ENCODE assay signal across 35 cellular contexts in the genomic region with DNA sequence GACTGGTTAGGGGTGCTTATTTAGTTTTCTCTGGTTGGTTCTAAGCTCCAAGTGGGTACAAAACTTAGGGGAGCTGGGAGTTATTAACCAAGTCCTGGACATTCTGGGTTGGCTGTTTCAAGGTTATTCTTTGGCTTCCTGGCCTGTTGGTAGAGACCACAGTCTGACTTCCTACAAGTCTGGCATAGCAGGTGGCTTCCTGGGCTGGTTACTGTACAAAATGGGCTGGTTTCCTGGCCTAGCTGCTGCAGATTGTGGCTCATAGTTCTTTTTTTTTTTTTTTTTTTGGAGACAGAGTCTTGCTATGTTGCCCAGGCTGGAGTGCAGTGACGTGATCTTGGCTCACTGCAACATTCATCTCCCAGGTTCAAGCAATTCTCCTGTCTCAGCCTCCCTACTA. TPM values are rescaled to one million over a fixed set of nuclear protein-coding genes. Genes with fewer than 3 reads are reported as not detected.
"Had no signal": no experiment of that assay in that cellular context is flagged by ENCODE, and none has a peak within 500 bp of the region (broad histone marks: within the 10 kb centered on the region; RNA-seq: fewer than 3 reads in every experiment).

No MANE protein-coding gene starts in this region.

- H3K9me3 ChIP-seq: adrenal gland, gastrocnemius medialis had no signal

- H3K36me3 ChIP-seq: adrenal gland, esophagus muscularis mucosa, gastrocnemius medialis, heart left ventricle, WERI-Rb-1 had no signal

- H3K36me3 Mint-ChIP-seq: activated naive CD4-positive, alpha-beta T cell treated with anti-CD3 and anti-CD28 coated beads, Interleukin-2, amount 10 ng/mL, durations not matched to agents 7 days and 5 days; activated naive CD4-positive, alpha-beta T cell treated with anti-CD3 and anti-CD28 coated beads, Interleukin-2, amount 50 U/mL, for 72 hours had no signal

- DNase-seq: activated B cell treated with CpG ODN at 0.5 μM for 24 hours; activated CD4-positive, alpha-beta T cell treated with anti-CD3 and anti-CD28 coated beads for 48 hours; activated CD4-positive, alpha-beta T cell treated with anti-CD3 and anti-CD28 coated beads, Interleukin-2, amount 50 U/mL, for 1 hour; activated CD4-positive, alpha-beta T cell treated with anti-CD3 and anti-CD28 coated beads, Interleukin-2, amount 50 U/mL, for 48 hours; activated CD8-positive, alpha-beta memory T cell treated with anti-CD3 and anti-CD28 coated beads, Interleukin-2, amount 50 U/mL, for 48 hours; activated gamma-delta T cell; activated naive CD4-positive, alpha-beta T cell; activated naive CD4-positive, alpha-beta T cell treated with anti-CD3 and anti-CD28 coated beads, Interleukin-2, amount 10 ng/mL, durations not matched to agents 7 days and 5 days; activated naive CD8-positive, alpha-beta T cell treated with anti-CD3 and anti-CD28 coated beads, Interleukin-2, amount 50 U/mL, for 24 hours; activated T-cell treated with anti-CD3 and anti-CD28 coated beads for 4 hours; activated T-cell treated with anti-CD3 and anti-CD28 coated beads, Interleukin-2, amount 50 U/mL, for 24 hours; activated T-cell treated with anti-CD3 and anti-CD28 coated beads, Interleukin-2, amount 50 U/mL, for 72 hours; adrenal gland; amygdala; aorta; body of pancreas; caudate nucleus; cortex of kidney; dermis blood vessel endothelial cell; effector CD4-positive, alpha-beta T cell; effector memory CD8-positive, alpha-beta T cell; erythroblast; foreskin keratinocyte; gastrocnemius medialis; glutamatergic neuron; heart left ventricle; hypothalamus; T1000; WERI-Rb-1 had no signal

- H3K4me1 Mint-ChIP-seq: activated B cell treated with CpG ODN at 0.5 μM for 24 hours; activated naive CD4-positive, alpha-beta T cell treated with anti-CD3 and anti-CD28 coated beads, Interleukin-2, amount 10 ng/mL, durations not matched to agents 7 days and 5 days; activated naive CD8-positive, alpha-beta T cell treated with anti-CD3 and anti-CD28 coated beads, Interleukin-2, amount 50 U/mL, for 24 hours had no signal

- H3K9me3 Mint-ChIP-seq: activated T-cell treated with anti-CD3 and anti-CD28 coated beads, Interleukin-2, amount 50 U/mL, for 72 hours; effector memory CD8-positive, alpha-beta T cell had no signal

- H3K4me1 ChIP-seq: adrenal gland, body of pancreas, foreskin keratinocyte, gastrocnemius medialis, heart left ventricle had no signal

- ATAC-seq: activated CD4-positive, CD25-positive, alpha-beta regulatory T cell treated with anti-CD3 and anti-CD28 coated beads, Interleukin-2, amount 50 U/mL, for 24 hours; activated naive CD4-positive, alpha-beta T cell treated with anti-CD3 and anti-CD28 coated beads, Interleukin-2, amount 50 U/mL, for 72 hours; activated naive CD8-positive, alpha-beta T cell treated with anti-CD3 and anti-CD28 coated beads, Interleukin-2, amount 50 U/mL, for 24 hours; activated T-cell treated with anti-CD3 and anti-CD28 coated beads, Interleukin-2, amount 50 U/mL, for 72 hours; body of pancreas; effector memory CD8-positive, alpha-beta T cell; foreskin keratinocyte; gastrocnemius medialis; heart left ventricle had no signal

- H3K27me3 ChIP-seq: adrenal gland, body of pancreas, heart left ventricle had no signal

- FAIRE-seq: colon had no signal

- H3K27ac Mint-ChIP-seq: activated B cell treated with CpG ODN at 0.5 μM for 24 hours; activated naive CD4-positive, alpha-beta T cell treated with anti-CD3 and anti-CD28 coated beads, Interleukin-2, amount 10 ng/mL, durations not matched to agents 7 days and 5 days; activated naive CD4-positive, alpha-beta T cell treated with anti-CD3 and anti-CD28 coated beads, Interleukin-2, amount 50 U/mL, for 72 hours; activated naive CD8-positive, alpha-beta T cell treated with anti-CD3 and anti-CD28 coated beads, Interleukin-2, amount 50 U/mL, for 24 hours; activated T-cell treated with anti-CD3 and anti-CD28 coated beads, Interleukin-2, amount 50 U/mL, for 24 hours; activated T-cell treated with anti-CD3 and anti-CD28 coated beads, Interleukin-2, amount 50 U/mL, for 72 hours; effector memory CD8-positive, alpha-beta T cell; T-helper 2 cell treated with Interferon-gamma antibody and Interleukin-4, amounts not matched to agents 5 μg/mL and 100 μg/mL, for 36 hours had no signal

- H3K4me3 Mint-ChIP-seq: activated B cell treated with CpG ODN at 0.5 μM for 24 hours; activated naive CD4-positive, alpha-beta T cell treated with anti-CD3 and anti-CD28 coated beads, Interleukin-2, amount 10 ng/mL, durations not matched to agents 7 days and 5 days; activated naive CD8-positive, alpha-beta T cell treated with anti-CD3 and anti-CD28 coated beads, Interleukin-2, amount 50 U/mL, for 24 hours; activated T-cell treated with anti-CD3 and anti-CD28 coated beads, Interleukin-2, amount 50 U/mL, for 24 hours; activated T-cell treated with anti-CD3 and anti-CD28 coated beads, Interleukin-2, amount 50 U/mL, for 72 hours; effector memory CD8-positive, alpha-beta T cell; T-helper 2 cell treated with Interferon-gamma antibody and Interleukin-4, amounts not matched to agents 5 μg/mL and 100 μg/mL, for 36 hours had no signal

- H3K4me3 ChIP-seq: adrenal gland, body of pancreas, esophagus muscularis mucosa, gastrocnemius medialis, heart left ventricle had no signal

RNA-seq across cellular contexts. Expression of gene BARHL1, which starts 46.3 kb away (rescaled TPM):
- total RNA-seq: activated B cell treated with CpG ODN at 0.5 μM for 24 hours; activated naive CD4-positive, alpha-beta T cell treated with anti-CD3 and anti-CD28 coated beads, Interleukin-2, amount 50 U/mL, for 72 hours; activated T-cell treated with anti-CD3 and anti-CD28 coated beads, Interleukin-2, amount 50 U/mL, for 72 hours; adrenal gland; aorta; body of pancreas; chondrocyte; dermis blood vessel endothelial cell; esophagus muscularis mucosa; foreskin keratinocyte; gastrocnemius medialis; heart left ventricle had no signal
